Comparison of ENCODE assay signal across 1 cellular context in genomic region chr3:57756022-57756527, GRCh38.
A peak's percentile ranks its signal among the peaks of the same experiment; 100 is the strongest.
TF ChIP-seq lines count a peak whose summit lies in the region.

TSS of gene SLMAP (plus strand) at chr3:57756309. CDS start at chr3:57757652, 1,343 bp downstream.

TF ChIP-seq in HepG2, 621 proteins besides CTCF, POLR2A, EP300 and RAD21 (continued from another document and continues in another):
- TF ChIP-seq MAFK (conservative IDR thresholded peaks at IDR 0.05 in 1 of 2, IDR thresholded peaks at IDR 0.05 in 1 of 2; ENCODE audit: low read length in 2 of 2) (no peak), IRF2 (CRISPR knock-in tag; IDR thresholded peaks at IDR 0.05) (peak; percentile 94), SPEN (CRISPR knock-in tag; IDR thresholded peaks at IDR 0.05; ENCODE audit: low read depth) (peak; percentile 85), ZNF12 (CRISPR knock-in tag; IDR thresholded peaks at IDR 0.05) (no peak), ZNF780A (CRISPR knock-in tag; IDR thresholded peaks at IDR 0.05) (peak; percentile 80; the same call in 1 of the 2 replicates), ZGPAT (CRISPR knock-in tag; IDR thresholded peaks at IDR 0.05) (peak; percentile 83), SOX5 (CRISPR knock-in tag; IDR thresholded peaks at IDR 0.05; ENCODE audit: borderline replicate concordance) (0 out of 2 replicates have a peak, but pooled peaks have one; percentile 20), SKI (IDR thresholded peaks at IDR 0.05; ENCODE audit: partially characterized antibody) (peak; percentile 25), ZNF83 (CRISPR knock-in tag; IDR thresholded peaks at IDR 0.05; ENCODE audit: borderline replicate concordance) (no peak; the same call in 1 of the 2 replicates), ZNF704 (CRISPR knock-in tag; IDR thresholded peaks at IDR 0.05; ENCODE audit: borderline replicate concordance) (peak; percentile 36; the same call in 1 of the 2 replicates), CBX2 (IDR thresholded peaks at IDR 0.05; ENCODE audit: low read depth, low read length) (no peak), CBX2 (CRISPR knock-in tag; IDR thresholded peaks at IDR 0.05; ENCODE audit: low read depth) (no peak), HMGXB4 (CRISPR knock-in tag; IDR thresholded peaks at IDR 0.05; ENCODE audit: borderline replicate concordance in 1 of 2, low read depth in 1 of 2) (peak; percentile 39 to 89; a peak in 3 of 4 replicates), HNRNPL (IDR thresholded peaks at IDR 0.05; ENCODE audit: low read depth, low read length) (0 out of 2 replicates have a peak, but pooled peaks have one; percentile 62), BCL3 (CRISPR knock-in tag; IDR thresholded peaks at IDR 0.05) (no peak; the same call in 1 of the 2 replicates), RBFOX2 (IDR thresholded peaks at IDR 0.05; ENCODE audit: low read depth, low read length) (peak; percentile 75; the same call in 1 of the 2 replicates), DRAP1 (CRISPR knock-in tag; IDR thresholded peaks at IDR 0.05) (peak; percentile 67), SIN3B (IDR thresholded peaks at IDR 0.05; ENCODE audit: low read length) (no peak), ZNF580 (CRISPR knock-in tag; IDR thresholded peaks at IDR 0.05; ENCODE audit: borderline replicate concordance, low read depth) (peak; percentile 22; the same call in 1 of the 2 replicates), POLR2AphosphoS5 (IDR thresholded peaks at IDR 0.05; ENCODE audit: low read depth, low read length) (peak; percentile 82), NR0B2 (CRISPR knock-in tag; IDR thresholded peaks at IDR 0.05) (no peak), ZBTB2 (CRISPR knock-in tag; IDR thresholded peaks at IDR 0.05; ENCODE audit: low read depth) (peak; percentile 81), ZNF335 (CRISPR knock-in tag; IDR thresholded peaks at IDR 0.05) (peak; percentile 92), ZNF891 (CRISPR knock-in tag; IDR thresholded peaks at IDR 0.05) (peak; percentile 72; the same call in 1 of the 2 replicates), CHCHD3 (CRISPR knock-in tag; IDR thresholded peaks at IDR 0.05) (peak; percentile 80; the same call in 1 of the 2 replicates), ZHX1 (CRISPR knock-in tag; IDR thresholded peaks at IDR 0.05; ENCODE audit: low read depth) (peak; percentile 98), TGIF2 (CRISPR knock-in tag; IDR thresholded peaks at IDR 0.05) (peak; percentile 82), ZNF414 (CRISPR knock-in tag; IDR thresholded peaks at IDR 0.05) (peak; percentile 68; the same call in 1 of the 2 replicates), GABPA (IDR thresholded peaks at IDR 0.05; ENCODE audit: low read depth, low read length) (no peak), GABPA (CRISPR knock-in tag; IDR thresholded peaks at IDR 0.05; ENCODE audit: low read depth) (peak; percentile 80), TEAD3 (CRISPR knock-in tag; optimal IDR thresholded peaks at IDR 0.05; ENCODE audit: borderline replicate concordance) (peak; percentile 88), PAX8 (CRISPR knock-in tag; IDR thresholded peaks at IDR 0.05; ENCODE audit: borderline replicate concordance) (0 out of 2 replicates have a peak, but pooled peaks have one; percentile 9), SNAPC2 (CRISPR knock-in tag; IDR thresholded peaks at IDR 0.05) (no peak), LCORL (IDR thresholded peaks at IDR 0.05) (no peak), LCORL (CRISPR knock-in tag; IDR thresholded peaks at IDR 0.05) (peak; percentile 55), ZKSCAN5 (CRISPR knock-in tag; IDR thresholded peaks at IDR 0.05) (no peak), ZNF143 (CRISPR knock-in tag; IDR thresholded peaks at IDR 0.05) (peak; percentile 70; the same call in 1 of the 2 replicates), SMAD3 (CRISPR knock-in tag; IDR thresholded peaks at IDR 0.05) (peak; percentile 77; the same call in 1 of the 2 replicates), KDM3A (CRISPR knock-in tag; IDR thresholded peaks at IDR 0.05; ENCODE audit: low read depth) (peak; percentile 56), GLI4 (CRISPR knock-in tag; IDR thresholded peaks at IDR 0.05; ENCODE audit: borderline replicate concordance) (0 out of 2 replicates have a peak, but pooled peaks have one; percentile 49), MEIS1 (CRISPR knock-in tag; IDR thresholded peaks at IDR 0.05; ENCODE audit: borderline replicate concordance) (peak; percentile 16; the same call in 1 of the 2 replicates), MTA3 (CRISPR knock-in tag; IDR thresholded peaks at IDR 0.05) (no peak), ZFY (CRISPR knock-in tag; IDR thresholded peaks at IDR 0.05) (peak; percentile 74), THAP7 (CRISPR knock-in tag; IDR thresholded peaks at IDR 0.05) (peak; percentile 73; the same call in 1 of the 2 replicates), SIX4 (CRISPR knock-in tag; IDR thresholded peaks at IDR 0.05) (peak; percentile 64; the same call in 1 of the 2 replicates), ZNF33A (CRISPR knock-in tag; IDR thresholded peaks at IDR 0.05; ENCODE audit: borderline replicate concordance) (0 out of 2 replicates have a peak, but pooled peaks have one; percentile 44), ZNF749 (CRISPR knock-in tag; IDR thresholded peaks at IDR 0.05; ENCODE audit: borderline replicate concordance) (peak; percentile 49; the same call in 1 of the 2 replicates), PBX3 (CRISPR knock-in tag; IDR thresholded peaks at IDR 0.05; ENCODE audit: borderline replicate concordance) (no peak), SOX6 (IDR thresholded peaks at IDR 0.05) (no peak), SOX6 (CRISPR knock-in tag; IDR thresholded peaks at IDR 0.05) (peak; percentile 70), YY1 (IDR thresholded peaks at IDR 0.05; ENCODE audit: insufficient read depth, insufficient replicate concordance, low read depth, low read length) (peak; percentile 100), KLF16 (CRISPR knock-in tag; IDR thresholded peaks at IDR 0.05) (peak in 1 of 2 experiments; percentile 91; a peak in 2 of 4 replicates), HIVEP1 (CRISPR knock-in tag; IDR thresholded peaks at IDR 0.05) (peak; percentile 23; the same call in 1 of the 2 replicates)
